ENCODE assay signal across 8 cellular contexts in the genomic region with DNA sequence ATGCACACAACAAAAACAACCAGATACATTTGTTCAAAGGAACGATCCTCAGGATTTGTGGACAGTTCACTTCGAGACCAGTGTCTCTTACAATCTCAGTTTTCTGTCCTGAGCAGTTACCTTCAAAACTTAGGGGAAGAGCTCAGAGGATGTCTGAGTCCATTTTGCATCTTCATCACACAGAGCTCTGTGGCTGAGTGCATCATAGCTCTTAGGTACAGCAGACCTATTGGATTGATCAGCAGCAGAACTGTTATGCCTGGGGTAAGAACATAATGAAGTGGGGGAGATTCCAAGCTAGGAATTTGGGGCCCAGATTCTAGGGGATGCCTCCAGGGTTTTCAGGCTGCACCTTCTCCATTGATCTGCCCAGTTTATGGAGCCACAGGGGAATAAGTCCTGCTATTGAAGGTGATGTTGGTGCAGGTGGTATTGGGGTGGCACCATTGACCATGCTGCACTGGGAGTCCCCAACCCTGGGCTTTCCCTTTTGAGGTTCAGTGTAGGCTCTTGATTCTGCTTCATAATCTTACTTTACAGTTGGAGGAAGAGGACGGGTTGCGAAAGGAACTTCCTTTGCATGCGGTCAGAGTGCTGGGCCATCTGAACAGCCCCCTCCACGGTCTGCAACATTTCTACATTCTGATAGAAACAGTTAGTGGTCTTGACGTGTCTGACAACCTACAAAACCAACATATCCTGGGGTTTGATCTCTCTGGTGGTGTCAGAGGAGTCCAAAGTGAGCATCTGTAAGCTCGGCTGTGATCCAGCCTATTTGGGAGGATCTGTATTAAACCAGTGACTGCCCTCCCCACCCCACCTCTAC.
DNase-seq lines count a peak whose midpoint lies in the region; ATAC-seq and TF ChIP-seq lines count a peak whose summit lies in the region.
"Had no signal": no experiment of that assay in that cellular context is flagged by ENCODE, and none has a peak within 500 bp of the region (broad histone marks: within the 10 kb centered on the region; RNA-seq: fewer than 3 reads in every experiment).

No MANE protein-coding gene starts in this region.

- in situ Hi-C loops in transverse colon (cut with MboI; ENCODE audit: low pct_ligation_motif_present in 1 of 4, low pct_unique_long_range_greater_than_20kb in 1 of 4, low sequenced_read_pairs in 3 of 4): no loop called here

- no peaks in the 10 kb centered on the region for H3K9me3 ChIP-seq in transverse colon

- no peak for TF ChIP-seq CTCF in transverse colon (IDR thresholded peaks at IDR 0.05)

- H3K4me1 Mint-ChIP-seq in dendritic cell treated with granulocyte-macrophage colony-stimulating factor and Interleukin-4, amounts not matched to agents 40 ng/mL and 50 ng/mL, for 4 days (ENCODE audit: low read depth): peaks cover 71% of the 10 kb centered on the region

- H3K27ac ChIP-seq in transverse colon: peak overlapping the region in 3 of 4 donors; percentile 30 to 56 (median 46)
- H3K27ac ChIP-seq: tibial nerve had no signal

- H3K27me3 Mint-ChIP-seq in dendritic cell treated with granulocyte-macrophage colony-stimulating factor and Interleukin-4, amounts not matched to agents 40 ng/mL and 50 ng/mL, for 4 days: no peaks in the 10 kb centered on the region

- WGBS in transverse colon (ENCODE audit: low coverage in 1 of 2), 2 donors: 62 to 66% methylated on average over 3 to 8 of the region's 8 CpGs

- peak; percentile 76 for ATAC-seq in GM19025 (IDR thresholded peaks at IDR 0.05; ENCODE audit: low read depth, unreplicated experiment)
- peak; percentile 75 for ATAC-seq in HG02943 (IDR thresholded peaks at IDR 0.05; ENCODE audit: low read depth, unreplicated experiment)

- peak; percentile 98 for DNase-seq in SIG-M5 (lab: John Stamatoyannopoulos, UW)
- peak; percentile 59 for DNase-seq in transverse colon
- no peak for DNase-seq in cerebellum (ENCODE audit: low spot score)
- DNase-seq in NCI-H748 treated with DMSO at 0.1 percent for 48 hours (lab: John Stamatoyannopoulos, UW): no peak

- no peak overlapping the region for H3K4me3 ChIP-seq in transverse colon
- H3K4me3 ChIP-seq: tibial nerve had no signal

- no peak overlapping the region for H3K4me3 Mint-ChIP-seq in dendritic cell treated with granulocyte-macrophage colony-stimulating factor and Interleukin-4, amounts not matched to agents 40 ng/mL and 50 ng/mL, for 4 days

- no peaks in the 10 kb centered on the region for H3K36me3 ChIP-seq in transverse colon
- H3K36me3 ChIP-seq: tibial nerve had no signal

- TF ChIP-seq EP300 in transverse colon (IDR thresholded peaks at IDR 0.05; ENCODE audit: low read depth): no peak

- H3K27ac Mint-ChIP-seq in dendritic cell treated with granulocyte-macrophage colony-stimulating factor and Interleukin-4, amounts not matched to agents 40 ng/mL and 50 ng/mL, for 4 days: peak overlapping the region; percentile 4

- peaks cover 0 to 11% (median 2%) of the 10 kb centered on the region in 4 donors for H3K4me1 ChIP-seq in transverse colon

- H3K9me3 Mint-ChIP-seq in dendritic cell treated with granulocyte-macrophage colony-stimulating factor and Interleukin-4, amounts not matched to agents 40 ng/mL and 50 ng/mL, for 4 days: peaks cover 3% of the 10 kb centered on the region

- TF ChIP-seq POLR2A in transverse colon (IDR thresholded peaks at IDR 0.05): no peak

- H3K36me3 Mint-ChIP-seq in dendritic cell treated with granulocyte-macrophage colony-stimulating factor and Interleukin-4, amounts not matched to agents 40 ng/mL and 50 ng/mL, for 4 days (ENCODE audit: low read depth): peaks cover 43% of the 10 kb centered on the region

- intact Hi-C loops in dendritic cell treated with granulocyte-macrophage colony-stimulating factor and Interleukin-4, amounts not matched to agents 40 ng/mL and 50 ng/mL, for 4 days (cut with micrococcal nuclease): no loop called here
- intact Hi-C loops in transverse colon (cut with DNase I; ENCODE audit: low total_unique reads): no loop called here

- no peaks in the 10 kb centered on the region for H3K27me3 ChIP-seq in transverse colon
- H3K27me3 ChIP-seq: tibial nerve had no signal

Comparison
In these comparisons a context has a peak if more than half of its experiments do, and no peak if none do; other contexts are left out.
1. DNase-seq: peak in SIG-M5 (single experiment) and transverse colon (single experiment); none in cerebellum (single experiment) and NCI-H748 treated with DMSO at 0.1 percent for 48 hours (single experiment).